In genomic region chr6:161407581-161407980, GRCh38 we compare ENCODE assay signal across 12 cellular contexts.
DNase-seq lines count a peak whose midpoint lies in the region; ATAC-seq and TF ChIP-seq lines count a peak whose summit lies in the region.
"Had no signal": no experiment of that assay in that cellular context is flagged by ENCODE, and none has a peak within 500 bp of the region (broad histone marks: within the 10 kb centered on the region; RNA-seq: fewer than 3 reads in every experiment).

No MANE protein-coding gene starts in this region.

- H3K27ac Mint-ChIP-seq in CD14-positive monocyte: no peak overlapping the region
- H3K27ac Mint-ChIP-seq: effector memory CD8-positive, alpha-beta T cell had no signal

- no peak overlapping the region for H3K4me3 Mint-ChIP-seq in CD14-positive monocyte
- H3K4me3 Mint-ChIP-seq: effector memory CD8-positive, alpha-beta T cell had no signal

- H3K4me3 ChIP-seq in GM12865 (ENCODE audit: low read depth, low read length): no peak overlapping the region
- no peak overlapping the region for H3K4me3 ChIP-seq in IMR-90 (ENCODE audit: insufficient read depth, low read depth, low read length)
- no peak overlapping the region for H3K4me3 ChIP-seq in lower leg skin (ENCODE audit: low read depth, poor library complexity, severe bottlenecking)

- H3K4me1 Mint-ChIP-seq in CD14-positive monocyte: peaks cover 7% of the 10 kb centered on the region

- H3K23ac ChIP-seq in IMR-90 (ENCODE audit: low read depth, low read length): no peak overlapping the region

- H3K79me1 ChIP-seq in IMR-90 (ENCODE audit: low read depth in 1 of 2, low read length in 2 of 2): no peaks in the 10 kb centered on the region

- no peak overlapping the region for H2AK9ac ChIP-seq in IMR-90 (replicated peaks; ENCODE audit: low read depth, low read length, poor library complexity)

- H2AFZ ChIP-seq in IMR-90 (replicated peaks; ENCODE audit: low read length, poor library complexity): no peak overlapping the region

- no peak overlapping the region for H2BK5ac ChIP-seq in IMR-90 (ENCODE audit: low read depth, low read length, poor library complexity, severe bottlenecking)

- no peaks in the 10 kb centered on the region for H3K36me3 Mint-ChIP-seq in CD14-positive monocyte

- H3K9me3 ChIP-seq in IMR-90 (ENCODE audit: control insufficient read depth, insufficient read depth, low read length): peaks cover 3% of the 10 kb centered on the region; the same call in 1 of the 2 replicates

- no peak overlapping the region for H3K4me2 ChIP-seq in IMR-90 (ENCODE audit: low read depth, low read length)

- in situ Hi-C loops in IMR-90 (cut with MboI; ENCODE audit: low sequenced_read_pairs): loop anchor here (25.0 kb wide), 2 partner anchors 1330 to 2005 kb away; partner anchors contain the start of genes PACRG, PRKN and QKI

- no peaks in the 10 kb centered on the region for H3K36me3 ChIP-seq in IMR-90 (ENCODE audit: control insufficient read depth, insufficient read depth, low read length)

- H3K9ac ChIP-seq in IMR-90 (ENCODE audit: low read depth, low read length): no peak overlapping the region

- H3K4me1 ChIP-seq in IMR-90 (ENCODE audit: control insufficient read depth, insufficient read depth, low read length): no peaks in the 10 kb centered on the region

- peaks cover 0 to 4% (median 0%) of the 10 kb centered on the region in 3 donors for H3K27me3 Mint-ChIP-seq in CD14-positive monocyte (ENCODE audit: low read depth in 3 of 3)

- H4K5ac ChIP-seq in IMR-90 (ENCODE audit: low read depth, low read length): no peak overlapping the region

- TF ChIP-seq POLR2A in IMR-90 (IDR thresholded peaks at IDR 0.05; ENCODE audit: low read depth, low read length) (no peak), lower leg skin (IDR thresholded peaks at IDR 0.05) (no peak)

- no peak overlapping the region for H4K8ac ChIP-seq in IMR-90 (ENCODE audit: low read depth in 2 of 2, low read length in 2 of 2)

- no peak overlapping the region for H2BK120ac ChIP-seq in IMR-90 (ENCODE audit: low read depth, low read length)

- peak; percentile 68 for DNase-seq in GM12865 (ENCODE audit: low read depth)
- peak; percentile 66 for DNase-seq in IMR-90
- peak; percentile 57 for DNase-seq in astrocyte of the hippocampus (ENCODE audit: low read depth, low spot score)
- peak; percentile 43 for DNase-seq in myocyte (ENCODE audit: low read depth)
- DNase-seq in CD14-positive monocyte (ENCODE audit: low spot score): no peak
- DNase-seq in lower leg skin (ENCODE audit: low spot score in 2 of 2): no peak
- DNase-seq: activated effector memory CD4-positive, alpha-beta T cell treated with anti-CD3 and anti-CD28 coated beads, Interleukin-2, amount 50 U/mL, for 16 hours; DND-41; effector memory CD8-positive, alpha-beta T cell had no signal

- H2AK5ac ChIP-seq in IMR-90 (ENCODE audit: low read depth, low read length): no peak overlapping the region

- no peak overlapping the region for H2BK15ac ChIP-seq in IMR-90 (ENCODE audit: low read depth, low read length)

- no peak for ATAC-seq in IMR-90 (ENCODE audit: low read depth)
- no peak for ATAC-seq in GM19035 (IDR thresholded peaks at IDR 0.05; ENCODE audit: unreplicated experiment)
- no peak for ATAC-seq in GM21528 (IDR thresholded peaks at IDR 0.05; ENCODE audit: low FRiP score, unreplicated experiment)
- ATAC-seq: effector memory CD8-positive, alpha-beta T cell had no signal

- no peak overlapping the region for H3K18ac ChIP-seq in IMR-90 (ENCODE audit: low read depth, low read length)

- no peak overlapping the region for H3K56ac ChIP-seq in IMR-90 (ENCODE audit: extremely low read depth, insufficient read depth, low read length)

- H3K14ac ChIP-seq in IMR-90 (replicated peaks; ENCODE audit: low read depth, low read length): no peak overlapping the region

- dilution Hi-C loops in IMR-90 (cut with HindIII; ENCODE audit: low sequenced_read_pairs, unreplicated experiment): no loop called here

- peaks cover 0 to 7% (median 6%) of the 10 kb centered on the region in 7 donors for H3K9me3 Mint-ChIP-seq in CD14-positive monocyte
- H3K9me3 Mint-ChIP-seq: effector memory CD8-positive, alpha-beta T cell had no signal

- WGBS in IMR-90 (ENCODE audit: extremely low coverage in 2 of 2, insufficient read length in 1 of 2), 2 experiments: 11% methylated on average over 1 of the region's 4 CpGs; no CpG with 5 or more reads in 1 of the 2 experiments
- WGBS in lower leg skin, 2 donors: 61 to 66% methylated on average over 4 of the region's 4 CpGs

- no peak for TF ChIP-seq RAD21 in IMR-90 (IDR thresholded peaks at IDR 0.05; ENCODE audit: low read length)

- no peaks in the 10 kb centered on the region for H4K20me1 ChIP-seq in IMR-90 (ENCODE audit: insufficient read depth, low read length)

- H3K27ac ChIP-seq in IMR-90 (ENCODE audit: insufficient read depth, low read length): no peak overlapping the region
- H3K27ac ChIP-seq: VCaP had no signal

- H4K91ac ChIP-seq in IMR-90 (ENCODE audit: insufficient read depth, low read depth, low read length): no peak overlapping the region

- H3K9me1 ChIP-seq in IMR-90 (ENCODE audit: insufficient read depth, low read length): no peaks in the 10 kb centered on the region

- BruUV-seq in IMR-90 (replicated peaks; lab: Mats Ljungman, UMichigan): no TSS peak

- intact Hi-C loops in IMR-90 (cut with micrococcal nuclease) (no loop called here), CD14-positive monocyte (cut with micrococcal nuclease) (no loop called here), lower leg skin (cut with DNase I; ENCODE audit: low total_unique reads) (no loop called here)

- POLR2A ChIA-PET in IMR-90 (lab: Charles Lee; ENCODE audit: unreplicated experiment): no interaction called here

- CTCF ChIA-PET in IMR-90 (lab: Yijun Ruan, JAX): interaction anchor here (0.6 kb wide), 2 partner anchors 92 to 139 kb away, joined by 4 read pairs; no protein-coding TSS in a partner anchor

- no peak overlapping the region for H3K4ac ChIP-seq in IMR-90 (ENCODE audit: low read depth, low read length)

- TF ChIP-seq CTCF in GM12865 (IDR thresholded peaks at IDR 0.05; ENCODE audit: insufficient read depth, low read depth, low read length, missing control alignments): no peak
- TF ChIP-seq CTCF in IMR-90 (conservative IDR thresholded peaks at IDR 0.05; ENCODE audit: low read depth, low read length): no peak
- TF ChIP-seq CTCF in CD14-positive monocyte (IDR thresholded peaks at IDR 0.05): no peak
- TF ChIP-seq CTCF in lower leg skin (IDR thresholded peaks at IDR 0.05): no peak

- H2BK20ac ChIP-seq in IMR-90 (ENCODE audit: low read depth, low read length): no peak overlapping the region

- H3K27me3 ChIP-seq in IMR-90 (ENCODE audit: control insufficient read depth, insufficient read depth, low read length): no peaks in the 10 kb centered on the region

TF ChIP-seq in IMR-90, 13 proteins besides CTCF, POLR2A, EP300 and RAD21:
- TF ChIP-seq CHD1 (IDR thresholded peaks at IDR 0.05; ENCODE audit: low read depth, low read length) (no peak), ELK1 (IDR thresholded peaks at IDR 0.05; ENCODE audit: borderline replicate concordance, low read depth, low read length) (no peak), SMC3 (IDR thresholded peaks at IDR 0.05; ENCODE audit: low read depth, low read length) (no peak), NFE2L2 (IDR thresholded peaks at IDR 0.05; ENCODE audit: low read depth, low read length) (no peak), USF2 (IDR thresholded peaks at IDR 0.05; ENCODE audit: low read depth, low read length) (no peak), CEBPB (IDR thresholded peaks at IDR 0.05; ENCODE audit: low read depth, low read length) (no peak), RFX5 (IDR thresholded peaks at IDR 0.05; ENCODE audit: low read depth, low read length) (no peak), FOS (IDR thresholded peaks at IDR 0.05; ENCODE audit: low read depth, low read length) (no peak), MXI1 (IDR thresholded peaks at IDR 0.05; ENCODE audit: borderline replicate concordance, low read depth, low read length) (no peak), MAFK (IDR thresholded peaks at IDR 0.05; ENCODE audit: low read depth, low read length) (no peak)

Comparison
In these comparisons a context has a peak if more than half of its experiments do, and no peak if none do; other contexts are left out.
1. DNase-seq: peak in GM12865 (single experiment), IMR-90 (single experiment), astrocyte of the hippocampus (single experiment) and myocyte (single experiment); none in CD14-positive monocyte (single experiment) and lower leg skin (0 of 2).